1 cellular context compared by ENCODE assay signal in genomic region chr18:78875998-78876650, GRCh38.
TF ChIP-seq lines count a peak whose summit lies in the region.

No MANE protein-coding gene starts in this region.

TF ChIP-seq in H1, 55 proteins besides CTCF, POLR2A, EP300 and RAD21 (continued from another document):
- no peak for TF ChIP-seq SIN3A (conservative IDR thresholded peaks at IDR 0.05 in 1 of 2, IDR thresholded peaks at IDR 0.05 in 1 of 2; ENCODE audit: low read depth in 1 of 2, low read length in 2 of 2)
- no peak for TF ChIP-seq CBX8 (IDR thresholded peaks at IDR 0.05; ENCODE audit: borderline replicate concordance, low read depth, low read length)
- no peak for TF ChIP-seq JUND (IDR thresholded peaks at IDR 0.05; ENCODE audit: low read length)
- no peak for TF ChIP-seq CREB1 (IDR thresholded peaks at IDR 0.05)
- no peak for TF ChIP-seq RBBP5 (IDR thresholded peaks at IDR 0.05; ENCODE audit: borderline replicate concordance, low read depth, low read length)
- TF ChIP-seq USF2 (IDR thresholded peaks at IDR 0.05; ENCODE audit: low read length), result no peak
